Comparison of ENCODE assay signal across 9 cellular contexts in the genomic region with DNA sequence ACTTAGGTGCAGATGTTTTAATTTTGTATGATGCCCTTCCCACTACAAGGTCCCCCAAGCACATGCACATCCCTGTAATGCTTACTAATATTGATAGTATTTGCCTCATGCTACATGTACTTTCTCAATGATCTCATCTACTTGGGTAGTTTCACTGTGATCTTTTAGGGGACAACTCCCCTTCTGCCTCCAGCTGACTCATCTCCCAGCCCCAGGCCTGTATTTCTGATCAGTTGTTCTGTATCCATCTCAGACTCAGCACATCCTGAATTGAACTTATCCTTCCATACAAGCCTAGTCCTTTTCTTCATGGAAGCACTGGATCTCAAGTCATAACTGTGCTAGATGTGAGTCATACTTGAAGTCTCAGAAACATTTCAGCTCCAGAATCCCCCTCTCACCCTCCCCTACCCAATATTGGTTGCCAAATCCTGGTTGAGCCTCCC. TPM values are rescaled to one million over a fixed set of nuclear protein-coding genes. Genes with fewer than 3 reads are reported as not detected.
DNase-seq lines count a peak whose midpoint lies in the region; ATAC-seq and TF ChIP-seq lines count a peak whose summit lies in the region.
"Had no signal": no experiment of that assay in that cellular context is flagged by ENCODE, and none has a peak within 500 bp of the region (broad histone marks: within the 10 kb centered on the region; RNA-seq: fewer than 3 reads in every experiment).

No MANE protein-coding gene starts in this region.

- no peak overlapping the region for H3K27ac Mint-ChIP-seq in effector memory CD8-positive, alpha-beta T cell
- no peak overlapping the region for H3K27ac Mint-ChIP-seq in CD4-positive, alpha-beta memory T cell

- intact Hi-C loops in right lobe of liver (cut with DNase I), result no loop called here
- intact Hi-C loops in CD4-positive, alpha-beta memory T cell (cut with micrococcal nuclease), result no loop called here

- no peaks in the 10 kb centered on the region for H3K36me3 ChIP-seq in right lobe of liver
- H3K36me3 ChIP-seq in CD4-positive, alpha-beta memory T cell (ENCODE audit: insufficient read depth, low read length), result no peaks in the 10 kb centered on the region

- H3K36me3 Mint-ChIP-seq in effector memory CD8-positive, alpha-beta T cell (ENCODE audit: insufficient read depth), result no peaks in the 10 kb centered on the region
- H3K36me3 Mint-ChIP-seq in CD4-positive, alpha-beta memory T cell, result no peaks in the 10 kb centered on the region

- no peaks in the 10 kb centered on the region for H3K9me3 Mint-ChIP-seq in effector memory CD8-positive, alpha-beta T cell
- H3K9me3 Mint-ChIP-seq in CD4-positive, alpha-beta memory T cell, result no peaks in the 10 kb centered on the region

- DNase-seq in GM03348 (ENCODE audit: low spot score), result peak; percentile 7
- peak; percentile 3 for DNase-seq in activated naive CD8-positive, alpha-beta T cell treated with anti-CD3 and anti-CD28 coated beads, Interleukin-2, amount 50 U/mL, for 16 hours (ENCODE audit: low read depth, low spot score)
- DNase-seq in NCI-H774 (lab: John Stamatoyannopoulos, UW), result no peak
- DNase-seq in right lobe of liver, result no peak
- no peak for DNase-seq in effector memory CD8-positive, alpha-beta T cell
- DNase-seq in CD4-positive, alpha-beta memory T cell, result no peak

- no peak overlapping the region for H3K27ac ChIP-seq in right lobe of liver
- H3K27ac ChIP-seq in CD4-positive, alpha-beta memory T cell (ENCODE audit: low read depth, low read length), result no peak overlapping the region
- H3K27ac ChIP-seq: parathyroid adenoma had no signal

- H3K4me3 Mint-ChIP-seq in effector memory CD8-positive, alpha-beta T cell, result no peak overlapping the region
- H3K4me3 Mint-ChIP-seq in CD4-positive, alpha-beta memory T cell, result no peak overlapping the region

- POLR2A ChIA-PET in CD4-positive, alpha-beta memory T cell (lab: Charles Lee; ENCODE audit: partially characterized antibody), result no interaction called here

- peaks cover 14 to 17% of the 10 kb centered on the region in 2 donors for H3K27me3 Mint-ChIP-seq in effector memory CD8-positive, alpha-beta T cell
- H3K27me3 Mint-ChIP-seq in CD4-positive, alpha-beta memory T cell, result peaks cover 0 to 2% of the 10 kb centered on the region in 2 donors

- CTCF ChIA-PET in CD4-positive, alpha-beta memory T cell (lab: Charles Lee; ENCODE audit: partially characterized antibody), result interaction anchor here (0.6 kb wide), 1 partner anchor 759 kb away, joined by 4 read pairs; no protein-coding TSS in a partner anchor

- no peak for TF ChIP-seq CTCF in right lobe of liver (IDR thresholded peaks at IDR 0.05)

- peak; percentile 98 for ATAC-seq in GM19395 (IDR thresholded peaks at IDR 0.05; ENCODE audit: unreplicated experiment)
- ATAC-seq in HG03095 (IDR thresholded peaks at IDR 0.05; ENCODE audit: unreplicated experiment), result peak; percentile 97
- ATAC-seq in right lobe of liver, result no peak
- ATAC-seq in effector memory CD8-positive, alpha-beta T cell (replicated peaks), result no peak

- no peaks in the 10 kb centered on the region for H3K4me1 Mint-ChIP-seq in effector memory CD8-positive, alpha-beta T cell (ENCODE audit: low read depth in 2 of 2)
- no peaks in the 10 kb centered on the region for H3K4me1 Mint-ChIP-seq in CD4-positive, alpha-beta memory T cell

- H3K27me3 ChIP-seq in right lobe of liver, result no peaks in the 10 kb centered on the region
- H3K27me3 ChIP-seq in CD4-positive, alpha-beta memory T cell (ENCODE audit: insufficient read depth, low read length), result no peaks in the 10 kb centered on the region

- H3K4me3 ChIP-seq in right lobe of liver, result no peak overlapping the region
- no peak overlapping the region for H3K4me3 ChIP-seq in CD4-positive, alpha-beta memory T cell (ENCODE audit: low read length in 2 of 2)

- H3K9me3 ChIP-seq in right lobe of liver, result no peaks in the 10 kb centered on the region
- H3K9me3 ChIP-seq in CD4-positive, alpha-beta memory T cell (ENCODE audit: control insufficient read depth in 1 of 2, low read length in 2 of 2), result no peaks in the 10 kb centered on the region

- TF ChIP-seq POLR2A in right lobe of liver (IDR thresholded peaks at IDR 0.05), result no peak

- peaks cover 0 to 16% (median 6%) of the 10 kb centered on the region in 4 donors for H3K4me1 ChIP-seq in right lobe of liver
- H3K4me1 ChIP-seq in CD4-positive, alpha-beta memory T cell (ENCODE audit: insufficient read depth, low read length), result no peaks in the 10 kb centered on the region
- H3K4me1 ChIP-seq: parathyroid adenoma had no signal

RNA-seq across cellular contexts. Expression of gene INTS6, which starts 49.4 kb away (rescaled TPM):
- total RNA-seq in right lobe of liver, result 10 to 100 TPM; 21.7 to 40.8 (median 32.7) TPM
- 10 to 100 TPM; 55.7 to 65.6 TPM for total RNA-seq in CD4-positive, alpha-beta memory T cell
- 10 to 100 TPM; 15.4 to 28.0 TPM for polyA plus RNA-seq in CD4-positive, alpha-beta memory T cell

Comparison
In these comparisons a context has a peak if more than half of its experiments do, and no peak if none do; other contexts are left out.
1. DNase-seq: peak in GM03348 (single experiment) and activated naive CD8-positive, alpha-beta T cell treated with anti-CD3 and anti-CD28 coated beads, Interleukin-2, amount 50 U/mL, for 16 hours (single experiment); none in NCI-H774 (single experiment), right lobe of liver (0 of 3), effector memory CD8-positive, alpha-beta T cell (0 of 3) and CD4-positive, alpha-beta memory T cell (0 of 5).
2. ATAC-seq: peak in GM19395 (single experiment) and HG03095 (single experiment); none in right lobe of liver (0 of 4) and effector memory CD8-positive, alpha-beta T cell (single experiment).